ENCODE assay signal across 1 cellular context in the genomic region with DNA sequence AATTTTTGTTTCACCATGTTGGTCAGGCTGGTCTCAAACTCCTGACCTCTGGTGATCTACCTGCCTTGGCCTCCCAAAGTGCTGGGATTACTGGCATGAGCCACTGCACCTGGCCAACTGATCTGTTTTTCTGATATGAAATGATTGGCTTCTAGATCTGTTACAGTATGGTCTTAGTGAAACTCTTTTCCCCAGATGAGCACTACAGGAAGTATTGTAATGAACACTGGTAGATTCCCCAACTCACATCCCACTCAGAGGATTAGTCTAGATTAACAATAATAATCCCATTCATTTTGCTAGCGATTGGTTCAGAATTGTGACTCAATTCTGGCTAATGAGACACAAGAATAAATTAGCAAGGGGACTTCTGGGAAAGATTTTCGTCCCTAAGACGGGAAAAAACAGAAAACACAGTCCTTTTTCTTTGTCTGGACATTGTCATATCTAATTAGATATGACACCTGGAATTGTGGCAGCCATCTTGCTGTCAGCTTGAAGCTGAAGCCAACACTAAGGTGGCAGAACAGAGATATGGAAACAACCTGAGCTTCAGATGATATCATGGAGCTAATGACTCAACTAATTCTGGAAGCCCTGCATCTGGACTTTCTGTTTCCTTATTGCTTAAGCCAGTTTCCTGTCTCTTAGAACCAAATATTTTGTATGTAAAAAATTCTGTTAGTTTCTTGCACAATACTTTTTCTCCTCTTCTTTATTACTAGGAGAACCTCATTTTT.
TF ChIP-seq lines count a peak whose summit lies in the region.

No MANE protein-coding gene starts in this region.

TF ChIP-seq in IMR-90, 13 proteins besides CTCF, POLR2A, EP300 and RAD21 (continued from another document):
- no peak for TF ChIP-seq BHLHE40 (IDR thresholded peaks at IDR 0.05; ENCODE audit: low read depth, low read length)
- peak; percentile 71 for TF ChIP-seq CEBPB (IDR thresholded peaks at IDR 0.05; ENCODE audit: low read depth, low read length)
- TF ChIP-seq, protein P1, sequence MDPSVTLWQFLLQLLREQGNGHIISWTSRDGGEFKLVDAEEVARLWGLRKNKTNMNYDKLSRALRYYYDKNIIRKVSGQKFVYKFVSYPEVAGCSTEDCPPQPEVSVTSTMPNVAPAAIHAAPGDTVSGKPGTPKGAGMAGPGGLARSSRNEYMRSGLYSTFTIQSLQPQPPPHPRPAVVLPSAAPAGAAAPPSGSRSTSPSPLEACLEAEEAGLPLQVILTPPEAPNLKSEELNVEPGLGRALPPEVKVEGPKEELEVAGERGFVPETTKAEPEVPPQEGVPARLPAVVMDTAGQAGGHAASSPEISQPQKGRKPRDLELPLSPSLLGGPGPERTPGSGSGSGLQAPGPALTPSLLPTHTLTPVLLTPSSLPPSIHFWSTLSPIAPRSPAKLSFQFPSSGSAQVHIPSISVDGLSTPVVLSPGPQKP (IDR thresholded peaks at IDR 0.05; ENCODE audit: borderline replicate concordance, low read depth, low read length): no peak
